Comparison of ENCODE assay signal across 1 cellular context in genomic region chr3:58008140-58009025, GRCh38.
A peak's percentile ranks its signal among the peaks of the same experiment; 100 is the strongest.
TF ChIP-seq lines count a peak whose summit lies in the region.

A gene with protein sequence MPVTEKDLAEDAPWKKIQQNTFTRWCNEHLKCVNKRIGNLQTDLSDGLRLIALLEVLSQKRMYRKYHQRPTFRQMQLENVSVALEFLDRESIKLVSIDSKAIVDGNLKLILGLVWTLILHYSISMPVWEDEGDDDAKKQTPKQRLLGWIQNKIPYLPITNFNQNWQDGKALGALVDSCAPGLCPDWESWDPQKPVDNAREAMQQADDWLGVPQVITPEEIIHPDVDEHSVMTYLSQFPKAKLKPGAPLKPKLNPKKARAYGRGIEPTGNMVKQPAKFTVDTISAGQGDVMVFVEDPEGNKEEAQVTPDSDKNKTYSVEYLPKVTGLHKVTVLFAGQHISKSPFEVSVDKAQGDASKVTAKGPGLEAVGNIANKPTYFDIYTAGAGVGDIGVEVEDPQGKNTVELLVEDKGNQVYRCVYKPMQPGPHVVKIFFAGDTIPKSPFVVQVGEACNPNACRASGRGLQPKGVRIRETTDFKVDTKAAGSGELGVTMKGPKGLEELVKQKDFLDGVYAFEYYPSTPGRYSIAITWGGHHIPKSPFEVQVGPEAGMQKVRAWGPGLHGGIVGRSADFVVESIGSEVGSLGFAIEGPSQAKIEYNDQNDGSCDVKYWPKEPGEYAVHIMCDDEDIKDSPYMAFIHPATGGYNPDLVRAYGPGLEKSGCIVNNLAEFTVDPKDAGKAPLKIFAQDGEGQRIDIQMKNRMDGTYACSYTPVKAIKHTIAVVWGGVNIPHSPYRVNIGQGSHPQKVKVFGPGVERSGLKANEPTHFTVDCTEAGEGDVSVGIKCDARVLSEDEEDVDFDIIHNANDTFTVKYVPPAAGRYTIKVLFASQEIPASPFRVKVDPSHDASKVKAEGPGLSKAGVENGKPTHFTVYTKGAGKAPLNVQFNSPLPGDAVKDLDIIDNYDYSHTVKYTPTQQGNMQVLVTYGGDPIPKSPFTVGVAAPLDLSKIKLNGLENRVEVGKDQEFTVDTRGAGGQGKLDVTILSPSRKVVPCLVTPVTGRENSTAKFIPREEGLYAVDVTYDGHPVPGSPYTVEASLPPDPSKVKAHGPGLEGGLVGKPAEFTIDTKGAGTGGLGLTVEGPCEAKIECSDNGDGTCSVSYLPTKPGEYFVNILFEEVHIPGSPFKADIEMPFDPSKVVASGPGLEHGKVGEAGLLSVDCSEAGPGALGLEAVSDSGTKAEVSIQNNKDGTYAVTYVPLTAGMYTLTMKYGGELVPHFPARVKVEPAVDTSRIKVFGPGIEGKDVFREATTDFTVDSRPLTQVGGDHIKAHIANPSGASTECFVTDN (N-terminal part only) (plus strand): TSS chr3:58008422. CDS start chr3:58008565, 143 bp downstream.

TF ChIP-seq in HepG2, 621 proteins besides CTCF, POLR2A, EP300 and RAD21 (continued from another document and continues in another):
- TF ChIP-seq GATAD1 (CRISPR knock-in tag; IDR thresholded peaks at IDR 0.05) (no peak; the same call in 1 of the 2 replicates), PBX3 (CRISPR knock-in tag; IDR thresholded peaks at IDR 0.05; ENCODE audit: borderline replicate concordance) (no peak), GPN1 (CRISPR knock-in tag; IDR thresholded peaks at IDR 0.05; ENCODE audit: borderline replicate concordance) (no peak), ZNF407 (CRISPR knock-in tag; IDR thresholded peaks at IDR 0.05; ENCODE audit: not compliant biosample characterization) (peak; percentile 49), STAG1 (CRISPR knock-in tag; IDR thresholded peaks at IDR 0.05) (peak; percentile 76), U2AF2 (IDR thresholded peaks at IDR 0.05; ENCODE audit: low read depth, low read length) (no peak), ZNF850 (CRISPR knock-in tag; conservative IDR thresholded peaks at IDR 0.05) (no peak), ZSCAN31 (CRISPR knock-in tag; IDR thresholded peaks at IDR 0.05; ENCODE audit: low read depth) (peak; percentile 92), REST (IDR thresholded peaks at IDR 0.05; ENCODE audit: borderline replicate concordance in 1 of 2, low read depth in 1 of 2, low read length in 2 of 2) (peak in 1 of 2 experiments; percentile 47; a peak in 1 of 4 replicates), ZNF773 (CRISPR knock-in tag; IDR thresholded peaks at IDR 0.05; ENCODE audit: borderline replicate concordance) (no peak; the same call in 1 of the 2 replicates), ESRRA (CRISPR knock-in tag; IDR thresholded peaks at IDR 0.05; ENCODE audit: low read depth) (no peak), ARID4A (CRISPR knock-in tag; IDR thresholded peaks at IDR 0.05; ENCODE audit: borderline replicate concordance) (peak; percentile 89), ZBTB10 (CRISPR knock-in tag; IDR thresholded peaks at IDR 0.05; ENCODE audit: borderline replicate concordance) (no peak), MED1 (CRISPR knock-in tag; IDR thresholded peaks at IDR 0.05) (peak; percentile 81), ATAD3A (CRISPR knock-in tag; IDR thresholded peaks at IDR 0.05) (peak; percentile 74; the same call in 1 of the 2 replicates), ZBTB7A (CRISPR knock-in tag; IDR thresholded peaks at IDR 0.05) (0 out of 2 replicates have a peak, but pooled peaks have one; percentile 70)
- TF ChIP-seq, protein P1, sequence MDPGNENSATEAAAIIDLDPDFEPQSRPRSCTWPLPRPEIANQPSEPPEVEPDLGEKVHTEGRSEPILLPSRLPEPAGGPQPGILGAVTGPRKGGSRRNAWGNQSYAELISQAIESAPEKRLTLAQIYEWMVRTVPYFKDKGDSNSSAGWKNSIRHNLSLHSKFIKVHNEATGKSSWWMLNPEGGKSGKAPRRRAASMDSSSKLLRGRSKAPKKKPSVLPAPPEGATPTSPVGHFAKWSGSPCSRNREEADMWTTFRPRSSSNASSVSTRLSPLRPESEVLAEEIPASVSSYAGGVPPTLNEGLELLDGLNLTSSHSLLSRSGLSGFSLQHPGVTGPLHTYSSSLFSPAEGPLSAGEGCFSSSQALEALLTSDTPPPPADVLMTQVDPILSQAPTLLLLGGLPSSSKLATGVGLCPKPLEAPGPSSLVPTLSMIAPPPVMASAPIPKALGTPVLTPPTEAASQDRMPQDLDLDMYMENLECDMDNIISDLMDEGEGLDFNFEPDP (CRISPR knock-in tag; conservative IDR thresholded peaks at IDR 0.05) = 0 out of 2 replicates have a peak, but pooled peaks have one; percentile 91
